In genomic region chr22:31814942-31815341, GRCh38 we compare ENCODE assay signal across 28 cellular contexts.
"Had no signal": no experiment of that assay in that cellular context is flagged by ENCODE, and none has a peak within 500 bp of the region (broad histone marks: within the 10 kb centered on the region; RNA-seq: fewer than 3 reads in every experiment).

No MANE protein-coding gene starts in this region.

- H2AFZ ChIP-seq: parathyroid adenoma had no signal

- H3K9ac ChIP-seq: parathyroid adenoma had no signal

- H3K9me3 ChIP-seq: ascending aorta, colonic mucosa, lower lobe of right lung, mucosa of descending colon, tibial nerve had no signal

- H3K4me3 ChIP-seq: ascending aorta, cardiac muscle cell, colonic mucosa, lower lobe of right lung, mucosa of descending colon, tibial nerve had no signal

- DNase-seq: activated CD4-positive, alpha-beta memory T cell treated with anti-CD3 and anti-CD28 coated beads, Interleukin-2, amount 10 ng/mL, durations not matched to agents 7 days and 5 days; activated CD4-positive, alpha-beta T cell treated with anti-CD3 and anti-CD28 coated beads for 1 hour; activated CD4-positive, alpha-beta T cell treated with anti-CD3 and anti-CD28 coated beads, Interleukin-2, amount 10 ng/mL, durations not matched to agents 7 days and 5 days; activated CD8-positive, alpha-beta memory T cell treated with anti-CD3 and anti-CD28 coated beads, Interleukin-2, amount 50 U/mL, for 48 hours; activated gamma-delta T cell; activated naive CD4-positive, alpha-beta T cell treated with anti-CD3 and anti-CD28 coated beads, Interleukin-2, amount 10 ng/mL, durations not matched to agents 7 days and 5 days; activated naive CD8-positive, alpha-beta T cell treated with anti-CD3 and anti-CD28 coated beads, Interleukin-2, amount 10 ng/mL, durations not matched to agents 7 days and 5 days; activated T-cell treated with anti-CD3 and anti-CD28 coated beads, Interleukin-2, amount 50 U/mL, for 24 hours; cerebellar nuclear complex; effector memory CD8-positive, alpha-beta T cell; erythroblast; head of caudate nucleus; immature natural killer cell; kidney; lower lobe of right lung; mesendoderm; nucleus accumbens; right cardiac atrium; stimulated activated CD4-positive, alpha-beta T cell treated with anti-CD3 and anti-CD28 coated beads, Interleukin-2, amount 100 ng/mL, for 48 hours; stimulated activated naive CD4-positive, alpha-beta T cell treated with Interleukin-2 at 50 U/mL for 16 hours; T-helper 9 cell had no signal

- H3K4me1 ChIP-seq: ascending aorta, colonic mucosa, lower lobe of right lung, parathyroid adenoma, tibial nerve had no signal

- H3K27ac ChIP-seq: ascending aorta, cardiac muscle cell, colonic mucosa, lower lobe of right lung, parathyroid adenoma, tibial nerve had no signal

- H3K27me3 ChIP-seq: ascending aorta, cardiac muscle cell, colonic mucosa, tibial nerve had no signal

- ATAC-seq: effector memory CD8-positive, alpha-beta T cell; lower lobe of right lung; right cardiac atrium; WTC11 had no signal
